ENCODE assay signal across 14 cellular contexts in genomic region chr18:48859311-48860275, GRCh38.
DNase-seq lines count a peak whose midpoint lies in the region; ATAC-seq and TF ChIP-seq lines count a peak whose summit lies in the region.
"Had no signal": no experiment of that assay in that cellular context is flagged by ENCODE, and none has a peak within 500 bp of the region (broad histone marks: within the 10 kb centered on the region; RNA-seq: fewer than 3 reads in every experiment).

No MANE protein-coding gene starts in this region.

- no peaks in the 10 kb centered on the region for H3K27me3 Mint-ChIP-seq in activated CD4-positive, alpha-beta T cell treated with anti-CD3 and anti-CD28 coated beads for 36 hours
- H3K27me3 Mint-ChIP-seq: progenitor cell of endocrine pancreas had no signal

- H3K36me3 Mint-ChIP-seq in activated CD4-positive, alpha-beta T cell treated with anti-CD3 and anti-CD28 coated beads for 36 hours (ENCODE audit: low read depth): no peaks in the 10 kb centered on the region

- no peak overlapping the region for H3K27ac ChIP-seq in brain microvascular endothelial cell
- H3K27ac ChIP-seq: PC-9 had no signal

- H3K4me3 ChIP-seq in brain microvascular endothelial cell (ENCODE audit: low read depth, low read length): no peak overlapping the region
- H3K4me3 ChIP-seq: PC-9 had no signal

- CTCF ChIA-PET in activated CD4-positive, alpha-beta T cell treated with anti-CD3 and anti-CD28 coated beads for 36 hours (lab: Charles Lee): interaction anchor here (0.6 to 1.1 kb wide), 4 partner anchors 8 to 1831 kb away, joined by 3 read pairs; no protein-coding TSS in a partner anchor

- ATAC-seq in sciatic nerve: peak; percentile 6
- no peak for ATAC-seq in HG02759 (IDR thresholded peaks at IDR 0.05; ENCODE audit: unreplicated experiment)
- no peak for ATAC-seq in HG02970 (IDR thresholded peaks at IDR 0.05; ENCODE audit: low FRiP score, unreplicated experiment)
- ATAC-seq in activated CD4-positive, alpha-beta T cell treated with anti-CD3 and anti-CD28 coated beads for 36 hours: no peak

- DNase-seq in NCI-H2107 (lab: John Stamatoyannopoulos, UW) (peak; percentile 44), brain microvascular endothelial cell (no peak), iPS-NIHi7 (ENCODE audit: extremely low spot score) (peak; percentile 63), sciatic nerve (ENCODE audit: low spot score) (no peak), GOT3 (lab: John Stamatoyannopoulos, UW) (no peak)
- DNase-seq in activated CD4-positive, alpha-beta T cell treated with anti-CD3 and anti-CD28 coated beads for 36 hours: no peak
- DNase-seq: activated CD4-positive, alpha-beta T cell treated with anti-CD3 and anti-CD28 coated beads, Interleukin-2, amount 50 U/mL, for 1 hour; amniotic stem cell; EL; foreskin melanocyte; PC-9 had no signal

- no peak overlapping the region for H3K27ac Mint-ChIP-seq in activated CD4-positive, alpha-beta T cell treated with anti-CD3 and anti-CD28 coated beads for 36 hours
- H3K27ac Mint-ChIP-seq: progenitor cell of endocrine pancreas had no signal

- H3K9me3 Mint-ChIP-seq in activated CD4-positive, alpha-beta T cell treated with anti-CD3 and anti-CD28 coated beads for 36 hours (ENCODE audit: low read depth): no peaks in the 10 kb centered on the region

- no peaks in the 10 kb centered on the region for H3K27me3 ChIP-seq in brain microvascular endothelial cell (replicated peaks)

- TF ChIP-seq CTCF in brain microvascular endothelial cell (IDR thresholded peaks at IDR 0.05; ENCODE audit: low read depth, low read length, missing control alignments): peak; percentile 22

- H3K4me1 Mint-ChIP-seq in activated CD4-positive, alpha-beta T cell treated with anti-CD3 and anti-CD28 coated beads for 36 hours: peaks cover 17% of the 10 kb centered on the region

- intact Hi-C loops in sciatic nerve (cut with DNase I): loop anchor here (5.0 kb wide), 1 partner anchor 1328 kb away; no protein-coding TSS in a partner anchor
- intact Hi-C loops in activated CD4-positive, alpha-beta T cell treated with anti-CD3 and anti-CD28 coated beads for 36 hours (cut with DNase I, micrococcal nuclease): no loop called here

- peaks cover 4% of the 10 kb centered on the region for H3K36me3 ChIP-seq in brain microvascular endothelial cell (replicated peaks)

- H3K4me3 Mint-ChIP-seq in activated CD4-positive, alpha-beta T cell treated with anti-CD3 and anti-CD28 coated beads for 36 hours: no peak overlapping the region

- POLR2A ChIA-PET in activated CD4-positive, alpha-beta T cell treated with anti-CD3 and anti-CD28 coated beads for 36 hours (lab: Charles Lee): no interaction called here

- in situ Hi-C loops in brain microvascular endothelial cell (cut with HindIII; ENCODE audit: low pct_ligation_motif_present, low sequenced_read_pairs): no loop called here

Comparison
In these comparisons a context has a peak if more than half of its experiments do, and no peak if none do; other contexts are left out.
1. DNase-seq: peak in NCI-H2107 (single experiment) and iPS-NIHi7 (single experiment); none in brain microvascular endothelial cell (single experiment), sciatic nerve (single experiment), activated CD4-positive, alpha-beta T cell treated with anti-CD3 and anti-CD28 coated beads for 36 hours (single experiment) and GOT3 (single experiment).